ENCODE assay signal across 2 cellular contexts in the genomic region with DNA sequence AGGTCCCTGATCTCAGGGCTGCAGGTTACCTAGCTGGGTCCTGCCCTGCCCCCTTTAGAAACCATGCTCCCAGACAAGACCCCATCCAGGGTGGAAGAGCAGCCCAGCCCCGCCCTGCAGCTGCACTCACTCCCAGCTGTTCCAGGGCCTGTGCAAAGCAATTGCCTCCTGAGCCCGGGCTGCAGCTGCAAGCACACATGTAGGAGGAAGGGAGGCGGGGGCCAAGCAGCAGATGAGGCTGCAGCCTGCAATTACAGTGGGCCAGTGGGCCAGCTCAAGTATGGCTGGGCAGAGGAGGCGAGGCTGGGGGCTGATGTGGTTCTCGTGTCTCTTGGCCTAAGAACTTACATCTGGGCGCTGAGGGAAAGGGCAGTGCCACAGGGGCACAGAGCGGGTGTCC.
TF ChIP-seq lines count a peak whose summit lies in the region.

No MANE protein-coding gene starts in this region.

TF ChIP-seq in HepG2, 621 proteins besides CTCF, POLR2A, EP300 and RAD21:
- TF ChIP-seq ZBTB44 (CRISPR knock-in tag; IDR thresholded peaks at IDR 0.05) (no peak), ZBTB10 (CRISPR knock-in tag; IDR thresholded peaks at IDR 0.05; ENCODE audit: borderline replicate concordance) (no peak), XBP1 (CRISPR knock-in tag; IDR thresholded peaks at IDR 0.05) (no peak)

TF ChIP-seq in H1, 55 proteins besides CTCF, POLR2A, EP300 and RAD21:
- TF ChIP-seq SAP30 (IDR thresholded peaks at IDR 0.05; ENCODE audit: insufficient read depth, insufficient replicate concordance, low read length): no peak
- no peak for TF ChIP-seq GTF2F1 (IDR thresholded peaks at IDR 0.05; ENCODE audit: borderline replicate concordance, low read depth, low read length)
- TF ChIP-seq ZNF274 (IDR thresholded peaks at IDR 0.05; ENCODE audit: borderline replicate concordance, extremely low read depth, low read length): no peak
- no peak for TF ChIP-seq EGR1 (IDR thresholded peaks at IDR 0.05; ENCODE audit: borderline replicate concordance, low read depth, low read length)
- no peak for TF ChIP-seq CEBPB (IDR thresholded peaks at IDR 0.05; ENCODE audit: low read depth, low read length)
- TF ChIP-seq CBX5 (IDR thresholded peaks at IDR 0.05; ENCODE audit: low read depth, low read length): no peak
- TF ChIP-seq YY1 (IDR thresholded peaks at IDR 0.05; ENCODE audit: low read depth, low read length): no peak
- no peak for TF ChIP-seq CREB1 (IDR thresholded peaks at IDR 0.05)
